In the genomic region with DNA sequence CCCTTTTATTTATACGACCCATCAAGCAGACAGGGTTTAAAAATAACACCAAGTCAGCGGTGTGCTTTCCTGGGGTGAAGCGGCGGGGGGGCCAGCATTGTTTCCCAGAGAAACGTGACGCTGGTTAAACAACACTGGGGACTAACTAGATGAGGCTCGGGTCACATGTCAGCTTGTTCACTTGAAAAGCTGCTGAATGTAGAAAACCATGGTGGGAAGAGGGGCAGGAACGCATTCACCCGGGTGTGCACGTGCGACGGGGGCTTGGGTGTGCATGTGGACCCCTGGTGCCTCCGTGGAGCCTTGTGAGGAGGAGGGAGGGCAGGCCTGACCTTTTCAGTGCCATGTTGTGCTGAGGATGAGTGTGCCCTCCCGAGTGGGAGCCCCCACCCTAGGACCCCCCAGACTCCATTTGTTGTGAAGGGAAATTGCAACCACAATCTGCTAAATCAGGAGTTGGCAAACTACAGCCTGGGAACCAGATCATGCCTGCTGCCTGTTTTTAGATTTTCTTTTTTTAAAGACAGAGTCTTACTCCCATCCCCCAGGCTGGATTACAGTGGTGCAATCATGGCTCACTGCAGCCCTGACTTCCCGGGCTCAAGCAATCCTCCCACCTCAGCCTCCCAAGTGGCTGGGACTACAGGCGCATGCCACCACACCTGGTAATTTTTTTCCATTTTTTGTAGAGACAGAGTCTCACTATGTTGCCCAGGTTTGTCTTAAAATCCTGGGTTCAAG, we compare ENCODE assay signal across 12 cellular contexts.
DNase-seq lines count a peak whose midpoint lies in the region; ATAC-seq and TF ChIP-seq lines count a peak whose summit lies in the region.
"Had no signal": no experiment of that assay in that cellular context is flagged by ENCODE, and none has a peak within 500 bp of the region (broad histone marks: within the 10 kb centered on the region; RNA-seq: fewer than 3 reads in every experiment).

No MANE protein-coding gene starts in this region.

- H2AFZ ChIP-seq in parathyroid adenoma, result peak overlapping the region; percentile 69

- H3K27ac ChIP-seq in right cardiac atrium (ENCODE audit: low read length), result no peak overlapping the region
- peak overlapping the region; percentile 62 for H3K27ac ChIP-seq in parathyroid adenoma
- no peak overlapping the region for H3K27ac ChIP-seq in upper lobe of right lung
- H3K27ac ChIP-seq: suprapubic skin had no signal

- no peak for TF ChIP-seq CTCF in parathyroid adenoma (IDR thresholded peaks at IDR 0.05)
- TF ChIP-seq CTCF in upper lobe of right lung (IDR thresholded peaks at IDR 0.05), result no peak

- peak overlapping the region; percentile 39 for H3K4me2 ChIP-seq in parathyroid adenoma (ENCODE audit: low read length)

- ATAC-seq in right cardiac atrium (peak; percentile 62 to 79), GM18870 (IDR thresholded peaks at IDR 0.05; ENCODE audit: unreplicated experiment) (no peak), upper lobe of right lung (no peak)
- ATAC-seq: HCT116 had no signal

- no peak overlapping the region for H3K9ac ChIP-seq in parathyroid adenoma

- H3K4me1 ChIP-seq in right cardiac atrium (ENCODE audit: control insufficient read depth, insufficient read depth, low read length) (peaks cover 2% of the 10 kb centered on the region), parathyroid adenoma (peaks cover 64% of the 10 kb centered on the region), upper lobe of right lung (no peaks in the 10 kb centered on the region)
- H3K4me1 ChIP-seq: suprapubic skin had no signal

- peaks cover 15% of the 10 kb centered on the region for H3K79me2 ChIP-seq in parathyroid adenoma

- WGBS in right cardiac atrium, result 38% methylated on average over 16 of the region's 16 CpGs

- H3K9me3 ChIP-seq in right cardiac atrium (ENCODE audit: control insufficient read depth, low read length) (no peaks in the 10 kb centered on the region), parathyroid adenoma (ENCODE audit: control insufficient read depth, low read length) (no peaks in the 10 kb centered on the region), upper lobe of right lung (no peaks in the 10 kb centered on the region)
- H3K9me3 ChIP-seq: suprapubic skin had no signal

- H3K27me3 ChIP-seq in right cardiac atrium (ENCODE audit: control insufficient read depth, insufficient read depth) (no peaks in the 10 kb centered on the region), parathyroid adenoma (ENCODE audit: control insufficient read depth, insufficient read depth, low read length) (no peaks in the 10 kb centered on the region), upper lobe of right lung (no peaks in the 10 kb centered on the region)
- H3K27me3 ChIP-seq: suprapubic skin had no signal

- intact Hi-C loops in right cardiac atrium (cut with DNase I), result no loop called here
- intact Hi-C loops in upper lobe of right lung (cut with DNase I), result no loop called here

- H3K36me3 ChIP-seq in parathyroid adenoma (ENCODE audit: control insufficient read depth, insufficient read depth, low read length) (no peaks in the 10 kb centered on the region), upper lobe of right lung (no peaks in the 10 kb centered on the region)
- H3K36me3 ChIP-seq: suprapubic skin had no signal

- no peak overlapping the region for H3K4me3 ChIP-seq in right cardiac atrium (ENCODE audit: low read length)
- H3K4me3 ChIP-seq in parathyroid adenoma (ENCODE audit: low read depth, low read length), result no peak overlapping the region
- H3K4me3 ChIP-seq in upper lobe of right lung, result no peak overlapping the region
- H3K4me3 ChIP-seq: suprapubic skin had no signal

- peak; percentile 26 for DNase-seq in NCI-H128 (lab: John Stamatoyannopoulos, UW; ENCODE audit: unreplicated experiment)
- DNase-seq in NCI-H774 (lab: John Stamatoyannopoulos, UW), result peak; percentile 10
- DNase-seq in right cardiac atrium, result peak in 2 of 3 donors; percentile 19 to 55
- no peak for DNase-seq in C1 segment of cervical spinal cord (lab: John Stamatoyannopoulos, UW)
- no peak for DNase-seq in upper lobe of right lung
- DNase-seq: activated CD8-positive, alpha-beta memory T cell treated with anti-CD3 and anti-CD28 coated beads for 24 hours; activated naive CD4-positive, alpha-beta T cell; cerebellar nuclear complex had no signal

Comparison
In these comparisons a context has a peak if more than half of its experiments do, and no peak if none do; other contexts are left out.
1. DNase-seq: peak in NCI-H128 (single experiment), NCI-H774 (single experiment) and right cardiac atrium (2 of 3); none in C1 segment of cervical spinal cord (0 of 14) and upper lobe of right lung (single experiment).
2. ATAC-seq: peak in right cardiac atrium (2 of 2); none in GM18870 (single experiment) and upper lobe of right lung (single experiment).